ENCODE assay signal across 30 cellular contexts in genomic region chr14:98236314-98236713, GRCh38.
"Had no signal": no experiment of that assay in that cellular context is flagged by ENCODE, and none has a peak within 500 bp of the region (broad histone marks: within the 10 kb centered on the region; RNA-seq: fewer than 3 reads in every experiment).

No MANE protein-coding gene starts in this region.

- H3K9me3 ChIP-seq: left lung, mucosa of descending colon, neutrophil, ovary, right atrium auricular region, right lobe of liver, tibial nerve, uterus had no signal

- H3K9ac ChIP-seq: neural progenitor cell had no signal

- H3K4me1 ChIP-seq: left lung, right atrium auricular region, right lobe of liver, tibial nerve, uterus had no signal

- H3K4me3 Mint-ChIP-seq: memory B cell; naive thymus-derived CD8-positive, alpha-beta T cell; nephron progenitor cell; neural progenitor cell; stimulated activated memory B cell treated with anti-CD40 and anti-IgM and Interleukin-4, amounts not matched to agents 10 μg/mL and 1 μg/mL and 100 μg/mL, for 72 hours; stimulated activated naive CD8-positive, alpha-beta T cell treated with anti-CD3 and anti-CD28 coated beads, Interleukin-15, amount 100 ng/mL, for 72 hours; type B pancreatic cell had no signal

- H3K4me3 ChIP-seq: hepatocyte, left lung, lung, mucosa of descending colon, neural progenitor cell, ovary, right atrium auricular region, right lobe of liver, smooth muscle cell, tibial nerve, uterus had no signal

- H3K9me3 Mint-ChIP-seq: stimulated activated naive CD8-positive, alpha-beta T cell treated with anti-CD3 and anti-CD28 coated beads, Interleukin-15, amount 100 ng/mL, for 72 hours; type B pancreatic cell had no signal

- H3K27me3 Mint-ChIP-seq: memory B cell; naive thymus-derived CD8-positive, alpha-beta T cell; stimulated activated memory B cell treated with anti-CD40 and anti-IgM and Interleukin-4, amounts not matched to agents 10 μg/mL and 1 μg/mL and 100 μg/mL, for 72 hours; stimulated activated naive CD8-positive, alpha-beta T cell treated with anti-CD3 and anti-CD28 coated beads, Interleukin-15, amount 100 ng/mL, for 72 hours; type B pancreatic cell had no signal

- H3K27me3 ChIP-seq: hepatocyte, left lung, neural progenitor cell, neutrophil, ovary, right atrium auricular region, right lobe of liver, tibial nerve, uterus had no signal

- H3K36me3 ChIP-seq: left lung, neural progenitor cell, neutrophil, ovary, right atrium auricular region, right lobe of liver, tibial nerve, uterus had no signal

- H2AFZ ChIP-seq: hepatocyte, neural progenitor cell had no signal

- H3K27ac Mint-ChIP-seq: memory B cell; nephron progenitor cell; neural progenitor cell; progenitor cell of endocrine pancreas; stimulated activated memory B cell treated with anti-CD40 and anti-IgM and Interleukin-4, amounts not matched to agents 10 μg/mL and 1 μg/mL and 100 μg/mL, for 72 hours; stimulated activated naive CD8-positive, alpha-beta T cell treated with anti-CD3 and anti-CD28 coated beads, Interleukin-15, amount 100 ng/mL, for 72 hours; type B pancreatic cell had no signal

- H3K27ac ChIP-seq: hepatocyte, left lung, neural progenitor cell, neutrophil, ovary, right atrium auricular region, right lobe of liver, tibial nerve, uterus had no signal

- ATAC-seq: left cardiac atrium; left lung; mucosa of descending colon; naive thymus-derived CD8-positive, alpha-beta T cell; right lobe of liver; stimulated activated memory B cell treated with anti-CD40 and anti-IgM and Interleukin-4, amounts not matched to agents 10 μg/mL and 1 μg/mL and 100 μg/mL, for 72 hours; stimulated activated naive CD8-positive, alpha-beta T cell treated with anti-CD3 and anti-CD28 coated beads, Interleukin-15, amount 100 ng/mL, for 72 hours had no signal

- H3K36me3 Mint-ChIP-seq: memory B cell; naive thymus-derived CD8-positive, alpha-beta T cell; neural progenitor cell; stimulated activated memory B cell treated with anti-CD40 and anti-IgM and Interleukin-4, amounts not matched to agents 10 μg/mL and 1 μg/mL and 100 μg/mL, for 72 hours; type B pancreatic cell had no signal

- H3K4me2 ChIP-seq: hepatocyte, neural progenitor cell, smooth muscle cell had no signal

- H3K79me2 ChIP-seq: hepatocyte had no signal

- DNase-seq: islet precursor cell; kidney glomerular epithelial cell; left cardiac atrium; left lung; midbrain; mucosa of descending colon; naive thymus-derived CD8-positive, alpha-beta T cell; nephron progenitor cell; occipital lobe; ovary; right lobe of liver; stimulated activated CD4-positive, alpha-beta T cell treated with anti-CD3 and anti-CD28 coated beads, Interleukin-1b, Interleukin-23, amount 100 ng/mL, for 48 hours; stimulated activated CD4-positive, alpha-beta T cell treated with anti-CD3 and anti-CD28 coated beads, Interleukin-2, amount 100 ng/mL, for 48 hours; stimulated activated CD4-positive, alpha-beta T cell treated with anti-CD3 and anti-CD28 coated beads, Interleukin-4, amount 100 ng/mL, for 4 hours; stimulated activated CD8-positive, alpha-beta memory T cell treated with anti-CD3 and anti-CD28 coated beads, Interleukin-4, amount 100 ng/mL, for 48 hours; stimulated activated naive CD4-positive, alpha-beta T cell treated with Interleukin-2 at 50 U/mL for 16 hours; stimulated activated naive CD8-positive, alpha-beta T cell treated with anti-CD3 and anti-CD28 coated beads, Interleukin-15, amount 100 ng/mL, for 72 hours; substantia nigra; uterus had no signal

- H3K4me1 Mint-ChIP-seq: memory B cell; neural progenitor cell; stimulated activated memory B cell treated with anti-CD40 and anti-IgM and Interleukin-4, amounts not matched to agents 10 μg/mL and 1 μg/mL and 100 μg/mL, for 72 hours had no signal
